ENCODE assay signal across 31 cellular contexts in the genomic region with DNA sequence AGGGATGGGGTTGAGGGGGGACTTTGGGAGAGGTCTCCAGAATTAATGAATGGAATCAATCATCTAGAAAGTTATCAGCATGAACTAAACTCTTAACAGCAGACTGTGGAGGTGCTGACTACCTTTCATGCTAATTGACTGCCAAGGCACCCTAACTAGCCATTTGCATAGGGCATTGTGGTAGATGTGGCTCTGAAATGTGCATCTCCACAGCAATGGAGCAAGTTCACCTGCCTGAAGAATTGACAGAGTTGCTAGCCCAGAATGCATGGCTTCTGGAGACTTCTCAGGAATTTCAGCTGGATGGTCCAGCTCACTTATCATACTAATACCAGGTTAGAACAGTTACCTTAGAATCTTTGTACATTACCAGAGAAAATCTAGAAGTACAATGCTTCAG.
"Had no signal": no experiment of that assay in that cellular context is flagged by ENCODE, and none has a peak within 500 bp of the region (broad histone marks: within the 10 kb centered on the region; RNA-seq: fewer than 3 reads in every experiment).

No MANE protein-coding gene starts in this region.

- H3K9me3 ChIP-seq: ovary, psoas muscle, spleen, suprapubic skin, testis, tibial artery, transverse colon, upper lobe of right lung, uterus had no signal

- H3K4me3 ChIP-seq: neural progenitor cell, ovary, psoas muscle, skin epidermis, smooth muscle cell, spleen, suprapubic skin, testis, tibial artery, transverse colon, upper lobe of right lung, uterus had no signal

- H3K27me3 ChIP-seq: neural progenitor cell, ovary, spleen, suprapubic skin, testis, tibial artery, transverse colon, upper lobe of right lung, uterus had no signal

- H3K36me3 ChIP-seq: neural progenitor cell, ovary, spleen, suprapubic skin, tibial artery, transverse colon, upper lobe of right lung, uterus had no signal

- DNase-seq: natural killer cell; occipital lobe; ovary; posterior cingulate gyrus; psoas muscle; right cardiac atrium; spleen; stimulated activated CD4-positive, alpha-beta T cell treated with anti-CD3 and anti-CD28 coated beads, Interleukin-12 subunit alpha, Interleukin-12 subunit beta, amount 100 ng/mL, for 4 hours; stimulated activated CD4-positive, alpha-beta T cell treated with anti-CD3 and anti-CD28 coated beads, Interleukin-1b, Interleukin-23, amount 100 ng/mL, for 48 hours; stimulated activated CD4-positive, alpha-beta T cell treated with anti-CD3 and anti-CD28 coated beads, Interleukin-4, amount 100 ng/mL, for 1 hour; stimulated activated CD4-positive, alpha-beta T cell treated with anti-CD3 and anti-CD28 coated beads, Interleukin-4, amount 100 ng/mL, for 4 hours; stimulated activated CD8-positive, alpha-beta memory T cell treated with anti-CD3 and anti-CD28 coated beads, Interleukin-4, amount 100 ng/mL, for 48 hours; stimulated activated naive CD4-positive, alpha-beta T cell; stimulated activated naive CD8-positive, alpha-beta T cell treated with anti-CD3 and anti-CD28 coated beads, Interleukin-15, amount 100 ng/mL, for 72 hours; stimulated activated naive CD8-positive, alpha-beta T cell treated with anti-CD3 and anti-CD28 coated beads, Interleukin-15, Interleukin-2, amounts not matched to agents 100 U/mL and 50 U/mL, for 24 hours; substantia nigra; testis; tibial artery; transverse colon; upper lobe of right lung; uterus had no signal

- H3K9me3 Mint-ChIP-seq: nephron; neural progenitor cell; stimulated activated memory B cell treated with anti-CD40 and anti-IgM and Interleukin-4, amounts not matched to agents 10 μg/mL and 1 μg/mL and 100 μg/mL, for 72 hours; type B pancreatic cell had no signal

- ATAC-seq: natural killer cell; psoas muscle; right cardiac atrium; sciatic nerve; stimulated activated memory B cell treated with anti-CD40 and anti-IgM and Interleukin-4, amounts not matched to agents 10 μg/mL and 1 μg/mL and 100 μg/mL, for 72 hours; stimulated activated naive CD8-positive, alpha-beta T cell treated with anti-CD3 and anti-CD28 coated beads, Interleukin-15, amount 100 ng/mL, for 72 hours; stimulated activated naive CD8-positive, alpha-beta T cell treated with anti-CD3 and anti-CD28 coated beads, Interleukin-15, Interleukin-2, amounts not matched to agents 100 U/mL and 50 U/mL, for 24 hours; upper lobe of right lung had no signal

- H3K36me3 Mint-ChIP-seq: natural killer cell; neural progenitor cell; stimulated activated memory B cell treated with anti-CD40 and anti-IgM and Interleukin-4, amounts not matched to agents 10 μg/mL and 1 μg/mL and 100 μg/mL, for 72 hours; type B pancreatic cell had no signal

- H3K4me1 Mint-ChIP-seq: natural killer cell; nephron; stimulated activated memory B cell treated with anti-CD40 and anti-IgM and Interleukin-4, amounts not matched to agents 10 μg/mL and 1 μg/mL and 100 μg/mL, for 72 hours; stimulated activated naive CD8-positive, alpha-beta T cell treated with anti-CD3 and anti-CD28 coated beads, Interleukin-15, amount 100 ng/mL, for 72 hours had no signal

- H3K4me3 Mint-ChIP-seq: natural killer cell; nephron; neural progenitor cell; stimulated activated memory B cell treated with anti-CD40 and anti-IgM and Interleukin-4, amounts not matched to agents 10 μg/mL and 1 μg/mL and 100 μg/mL, for 72 hours; stimulated activated naive CD8-positive, alpha-beta T cell treated with anti-CD3 and anti-CD28 coated beads, Interleukin-15, amount 100 ng/mL, for 72 hours; type B pancreatic cell had no signal

- H3K27ac Mint-ChIP-seq: natural killer cell; nephron; neural progenitor cell; progenitor cell of endocrine pancreas; stimulated activated memory B cell treated with anti-CD40 and anti-IgM and Interleukin-4, amounts not matched to agents 10 μg/mL and 1 μg/mL and 100 μg/mL, for 72 hours; stimulated activated naive CD8-positive, alpha-beta T cell treated with anti-CD3 and anti-CD28 coated beads, Interleukin-15, amount 100 ng/mL, for 72 hours; type B pancreatic cell had no signal

- H3K27me3 Mint-ChIP-seq: progenitor cell of endocrine pancreas; stimulated activated naive CD8-positive, alpha-beta T cell treated with anti-CD3 and anti-CD28 coated beads, Interleukin-15, amount 100 ng/mL, for 72 hours; type B pancreatic cell had no signal

- H3K27ac ChIP-seq: neural progenitor cell, ovary, parathyroid adenoma, psoas muscle, skin epidermis, spleen, suprapubic skin, testis, tibial artery, transverse colon, upper lobe of right lung, uterus had no signal

- H3K4me1 ChIP-seq: parathyroid adenoma, psoas muscle, spleen, suprapubic skin, testis, tibial artery, transverse colon, upper lobe of right lung, uterus had no signal
